2 cellular contexts compared by ENCODE assay signal in the genomic region with DNA sequence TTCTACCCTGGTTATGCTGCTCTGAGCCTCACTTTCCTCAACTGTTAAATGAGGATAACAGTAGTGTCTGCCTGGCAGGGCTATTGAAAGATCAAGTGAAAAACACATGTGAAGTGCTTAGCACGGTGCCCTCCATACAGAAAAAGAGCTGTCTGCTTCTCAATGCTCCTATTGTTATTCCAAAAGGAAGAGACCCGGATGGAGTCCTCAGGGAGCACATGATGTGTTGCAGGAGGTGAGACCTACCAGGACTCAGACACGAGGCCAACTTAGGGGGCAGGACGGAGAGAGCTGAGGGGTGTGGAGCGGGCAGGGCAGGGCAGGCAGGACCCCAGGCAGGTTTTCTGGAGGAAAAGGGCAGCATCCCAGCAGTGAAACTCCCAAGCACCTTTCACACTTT.
TF ChIP-seq lines count a peak whose summit lies in the region.

No MANE protein-coding gene starts in this region.

TF ChIP-seq in HCT116, 20 proteins besides CTCF, POLR2A, EP300 and RAD21:
- TF ChIP-seq SRF (IDR thresholded peaks at IDR 0.05; ENCODE audit: low read depth) (no peak), ELF1 (IDR thresholded peaks at IDR 0.05; ENCODE audit: borderline replicate concordance, low read depth) (no peak), MAX (IDR thresholded peaks at IDR 0.05) (no peak), EGR1 (IDR thresholded peaks at IDR 0.05; ENCODE audit: low read depth) (no peak), POLR2AphosphoS5 (IDR thresholded peaks at IDR 0.05; ENCODE audit: low read depth, low read length) (no peak), SIN3A (IDR thresholded peaks at IDR 0.05; ENCODE audit: low read depth) (no peak), ZFX (IDR thresholded peaks at IDR 0.05) (no peak), YY1 (IDR thresholded peaks at IDR 0.05; ENCODE audit: extremely low read depth, insufficient replicate concordance, low read depth, low read length) (no peak), EZH2 (IDR thresholded peaks at IDR 0.05) (no peak), FOSL1 (IDR thresholded peaks at IDR 0.05; ENCODE audit: low read depth) (no peak), SP1 (IDR thresholded peaks at IDR 0.05; ENCODE audit: low read depth) (no peak), TCF7L2 (IDR thresholded peaks at IDR 0.05; ENCODE audit: borderline replicate concordance, extremely low read depth, insufficient read depth, insufficient read length) (no peak), CEBPB (IDR thresholded peaks at IDR 0.05; ENCODE audit: low read depth) (no peak), CBX3 (IDR thresholded peaks at IDR 0.05; ENCODE audit: low read depth) (no peak), JUND (IDR thresholded peaks at IDR 0.05) (no peak), EZH2phosphoT487 (IDR thresholded peaks at IDR 0.05; ENCODE audit: borderline replicate concordance) (no peak), ZNF274 (IDR thresholded peaks at IDR 0.05; ENCODE audit: low read depth, low read length) (no peak)
- TF ChIP-seq, protein P1, sequence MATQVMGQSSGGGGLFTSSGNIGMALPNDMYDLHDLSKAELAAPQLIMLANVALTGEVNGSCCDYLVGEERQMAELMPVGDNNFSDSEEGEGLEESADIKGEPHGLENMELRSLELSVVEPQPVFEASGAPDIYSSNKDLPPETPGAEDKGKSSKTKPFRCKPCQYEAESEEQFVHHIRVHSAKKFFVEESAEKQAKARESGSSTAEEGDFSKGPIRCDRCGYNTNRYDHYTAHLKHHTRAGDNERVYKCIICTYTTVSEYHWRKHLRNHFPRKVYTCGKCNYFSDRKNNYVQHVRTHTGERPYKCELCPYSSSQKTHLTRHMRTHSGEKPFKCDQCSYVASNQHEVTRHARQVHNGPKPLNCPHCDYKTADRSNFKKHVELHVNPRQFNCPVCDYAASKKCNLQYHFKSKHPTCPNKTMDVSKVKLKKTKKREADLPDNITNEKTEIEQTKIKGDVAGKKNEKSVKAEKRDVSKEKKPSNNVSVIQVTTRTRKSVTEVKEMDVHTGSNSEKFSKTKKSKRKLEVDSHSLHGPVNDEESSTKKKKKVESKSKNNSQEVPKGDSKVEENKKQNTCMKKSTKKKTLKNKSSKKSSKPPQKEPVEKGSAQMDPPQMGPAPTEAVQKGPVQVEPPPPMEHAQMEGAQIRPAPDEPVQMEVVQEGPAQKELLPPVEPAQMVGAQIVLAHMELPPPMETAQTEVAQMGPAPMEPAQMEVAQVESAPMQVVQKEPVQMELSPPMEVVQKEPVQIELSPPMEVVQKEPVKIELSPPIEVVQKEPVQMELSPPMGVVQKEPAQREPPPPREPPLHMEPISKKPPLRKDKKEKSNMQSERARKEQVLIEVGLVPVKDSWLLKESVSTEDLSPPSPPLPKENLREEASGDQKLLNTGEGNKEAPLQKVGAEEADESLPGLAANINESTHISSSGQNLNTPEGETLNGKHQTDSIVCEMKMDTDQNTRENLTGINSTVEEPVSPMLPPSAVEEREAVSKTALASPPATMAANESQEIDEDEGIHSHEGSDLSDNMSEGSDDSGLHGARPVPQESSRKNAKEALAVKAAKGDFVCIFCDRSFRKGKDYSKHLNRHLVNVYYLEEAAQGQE (IDR thresholded peaks at IDR 0.05; ENCODE audit: low read depth) = no peak
- TF ChIP-seq, protein P2, sequence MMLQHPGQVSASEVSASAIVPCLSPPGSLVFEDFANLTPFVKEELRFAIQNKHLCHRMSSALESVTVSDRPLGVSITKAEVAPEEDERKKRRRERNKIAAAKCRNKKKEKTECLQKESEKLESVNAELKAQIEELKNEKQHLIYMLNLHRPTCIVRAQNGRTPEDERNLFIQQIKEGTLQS (IDR thresholded peaks at IDR 0.05) = no peak
- TF ChIP-seq, protein P3, sequence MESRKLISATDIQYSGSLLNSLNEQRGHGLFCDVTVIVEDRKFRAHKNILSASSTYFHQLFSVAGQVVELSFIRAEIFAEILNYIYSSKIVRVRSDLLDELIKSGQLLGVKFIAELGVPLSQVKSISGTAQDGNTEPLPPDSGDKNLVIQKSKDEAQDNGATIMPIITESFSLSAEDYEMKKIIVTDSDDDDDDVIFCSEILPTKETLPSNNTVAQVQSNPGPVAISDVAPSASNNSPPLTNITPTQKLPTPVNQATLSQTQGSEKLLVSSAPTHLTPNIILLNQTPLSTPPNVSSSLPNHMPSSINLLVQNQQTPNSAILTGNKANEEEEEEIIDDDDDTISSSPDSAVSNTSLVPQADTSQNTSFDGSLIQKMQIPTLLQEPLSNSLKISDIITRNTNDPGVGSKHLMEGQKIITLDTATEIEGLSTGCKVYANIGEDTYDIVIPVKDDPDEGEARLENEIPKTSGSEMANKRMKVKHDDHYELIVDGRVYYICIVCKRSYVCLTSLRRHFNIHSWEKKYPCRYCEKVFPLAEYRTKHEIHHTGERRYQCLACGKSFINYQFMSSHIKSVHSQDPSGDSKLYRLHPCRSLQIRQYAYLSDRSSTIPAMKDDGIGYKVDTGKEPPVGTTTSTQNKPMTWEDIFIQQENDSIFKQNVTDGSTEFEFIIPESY (IDR thresholded peaks at IDR 0.05; ENCODE audit: extremely low read depth, insufficient replicate concordance, low read length) = no peak

TF ChIP-seq in WTC11, 78 proteins besides CTCF, POLR2A, EP300 and RAD21:
- TF ChIP-seq, protein P4, sequence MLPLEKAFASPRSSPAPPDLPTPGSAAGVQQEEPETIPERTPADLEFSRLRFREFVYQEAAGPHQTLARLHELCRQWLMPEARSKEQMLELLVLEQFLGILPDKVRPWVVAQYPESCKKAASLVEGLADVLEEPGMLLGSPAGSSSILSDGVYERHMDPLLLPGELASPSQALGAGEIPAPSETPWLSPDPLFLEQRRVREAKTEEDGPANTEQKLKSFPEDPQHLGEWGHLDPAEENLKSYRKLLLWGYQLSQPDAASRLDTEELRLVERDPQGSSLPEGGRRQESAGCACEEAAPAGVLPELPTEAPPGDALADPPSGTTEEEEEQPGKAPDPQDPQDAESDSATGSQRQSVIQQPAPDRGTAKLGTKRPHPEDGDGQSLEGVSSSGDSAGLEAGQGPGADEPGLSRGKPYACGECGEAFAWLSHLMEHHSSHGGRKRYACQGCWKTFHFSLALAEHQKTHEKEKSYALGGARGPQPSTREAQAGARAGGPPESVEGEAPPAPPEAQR (CRISPR knock-in tag; IDR thresholded peaks at IDR 0.05) = no peak
- TF ChIP-seq HMGXB4 (CRISPR knock-in tag; IDR thresholded peaks at IDR 0.05) (no peak), ZNF263 (CRISPR knock-in tag; IDR thresholded peaks at IDR 0.05; ENCODE audit: low read depth) (0 out of 2 replicates have a peak, but pooled peaks have one; percentile 24), ARID4B (CRISPR knock-in tag; IDR thresholded peaks at IDR 0.05; ENCODE audit: borderline replicate concordance) (no peak), MAX (CRISPR knock-in tag; IDR thresholded peaks at IDR 0.05) (peak; percentile 61; the same call in 1 of the 2 replicates)
